In genomic region chr16:89341274-89341673, GRCh38 we compare ENCODE assay signal across 2 cellular contexts.
TF ChIP-seq lines count a peak whose summit lies in the region.

No MANE protein-coding gene starts in this region.

TF ChIP-seq in SK-N-SH, 30 proteins besides CTCF, POLR2A, EP300 and RAD21 (continued from another document):
- TF ChIP-seq CHD2 (IDR thresholded peaks at IDR 0.05; ENCODE audit: low read length, partially characterized antibody) (no peak), TCF12 (IDR thresholded peaks at IDR 0.05) (no peak), RFX5 (IDR thresholded peaks at IDR 0.05; ENCODE audit: low read length) (no peak), RCOR1 (IDR thresholded peaks at IDR 0.05; ENCODE audit: low read length) (no peak), GATA2 (CRISPR knock-in tag; IDR thresholded peaks at IDR 0.05) (no peak), FOXM1 (IDR thresholded peaks at IDR 0.05; ENCODE audit: low read depth) (no peak)
- TF ChIP-seq, protein P1, sequence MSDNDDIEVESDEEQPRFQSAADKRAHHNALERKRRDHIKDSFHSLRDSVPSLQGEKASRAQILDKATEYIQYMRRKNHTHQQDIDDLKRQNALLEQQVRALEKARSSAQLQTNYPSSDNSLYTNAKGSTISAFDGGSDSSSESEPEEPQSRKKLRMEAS (IDR thresholded peaks at IDR 0.05; ENCODE audit: low read depth), result no peak

TF ChIP-seq in SK-N-SH treated with all-trans-retinoic acid at 6 μM for 48 hours, 23 proteins besides CTCF, POLR2A, EP300 and RAD21 (continued from another document):
- TF ChIP-seq, protein P2, sequence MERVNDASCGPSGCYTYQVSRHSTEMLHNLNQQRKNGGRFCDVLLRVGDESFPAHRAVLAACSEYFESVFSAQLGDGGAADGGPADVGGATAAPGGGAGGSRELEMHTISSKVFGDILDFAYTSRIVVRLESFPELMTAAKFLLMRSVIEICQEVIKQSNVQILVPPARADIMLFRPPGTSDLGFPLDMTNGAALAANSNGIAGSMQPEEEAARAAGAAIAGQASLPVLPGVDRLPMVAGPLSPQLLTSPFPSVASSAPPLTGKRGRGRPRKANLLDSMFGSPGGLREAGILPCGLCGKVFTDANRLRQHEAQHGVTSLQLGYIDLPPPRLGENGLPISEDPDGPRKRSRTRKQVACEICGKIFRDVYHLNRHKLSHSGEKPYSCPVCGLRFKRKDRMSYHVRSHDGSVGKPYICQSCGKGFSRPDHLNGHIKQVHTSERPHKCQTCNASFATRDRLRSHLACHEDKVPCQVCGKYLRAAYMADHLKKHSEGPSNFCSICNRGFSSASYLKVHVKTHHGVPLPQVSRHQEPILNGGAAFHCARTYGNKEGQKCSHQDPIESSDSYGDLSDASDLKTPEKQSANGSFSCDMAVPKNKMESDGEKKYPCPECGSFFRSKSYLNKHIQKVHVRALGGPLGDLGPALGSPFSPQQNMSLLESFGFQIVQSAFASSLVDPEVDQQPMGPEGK (CRISPR knock-in tag; IDR thresholded peaks at IDR 0.05; ENCODE audit: borderline replicate concordance), result no peak
- TF ChIP-seq ZFP3 (CRISPR knock-in tag; IDR thresholded peaks at IDR 0.05), result no peak
- TF ChIP-seq CSDC2 (CRISPR knock-in tag; IDR thresholded peaks at IDR 0.05), result no peak
- no peak for TF ChIP-seq ZNF8 (CRISPR knock-in tag; IDR thresholded peaks at IDR 0.05)
